ENCODE assay signal across 1 cellular context in the genomic region with DNA sequence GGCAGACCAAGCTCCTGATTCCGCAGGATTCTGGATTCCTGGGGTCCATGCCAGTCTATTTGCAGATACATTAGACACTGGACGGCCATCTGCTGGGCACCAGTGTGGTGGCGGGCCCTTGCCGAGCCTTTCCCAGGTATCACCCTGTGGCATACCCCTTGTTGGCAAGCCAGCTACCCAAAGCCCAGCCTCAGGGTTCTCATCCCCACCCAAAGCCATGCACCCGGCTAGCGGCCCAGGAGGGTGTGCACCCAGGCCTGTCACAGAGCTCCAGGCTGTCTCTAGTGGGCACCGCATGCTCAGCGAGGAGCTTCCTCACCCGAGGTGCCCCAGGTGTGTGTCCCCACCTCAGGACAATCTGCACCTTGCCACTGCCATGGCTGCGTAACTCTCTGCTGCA.
A peak's percentile ranks its signal among the peaks of the same experiment; 100 is the strongest.
TF ChIP-seq lines count a peak whose summit lies in the region.

No MANE protein-coding gene starts in this region.

TF ChIP-seq in K562, 482 proteins besides CTCF, POLR2A, EP300 and RAD21:
- no peak for TF ChIP-seq MYNN (IDR thresholded peaks at IDR 0.05)
- TF ChIP-seq MYNN (CRISPR knock-in tag; IDR thresholded peaks at IDR 0.05): no peak
- TF ChIP-seq, protein P1, sequence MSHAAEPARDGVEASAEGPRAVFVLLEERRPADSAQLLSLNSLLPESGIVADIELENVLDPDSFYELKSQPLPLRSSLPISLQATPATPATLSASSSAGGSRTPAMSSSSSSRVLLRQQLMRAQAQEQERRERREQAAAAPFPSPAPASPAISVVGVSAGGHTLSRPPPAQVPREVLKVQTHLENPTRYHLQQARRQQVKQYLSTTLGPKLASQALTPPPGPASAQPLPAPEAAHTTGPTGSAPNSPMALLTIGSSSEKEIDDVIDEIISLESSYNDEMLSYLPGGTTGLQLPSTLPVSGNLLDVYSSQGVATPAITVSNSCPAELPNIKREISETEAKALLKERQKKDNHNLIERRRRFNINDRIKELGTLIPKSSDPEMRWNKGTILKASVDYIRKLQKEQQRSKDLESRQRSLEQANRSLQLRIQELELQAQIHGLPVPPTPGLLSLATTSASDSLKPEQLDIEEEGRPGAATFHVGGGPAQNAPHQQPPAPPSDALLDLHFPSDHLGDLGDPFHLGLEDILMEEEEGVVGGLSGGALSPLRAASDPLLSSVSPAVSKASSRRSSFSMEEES (CRISPR knock-in tag; IDR thresholded peaks at IDR 0.05): no peak
- no peak for TF ChIP-seq HIVEP1 (CRISPR knock-in tag; IDR thresholded peaks at IDR 0.05)
- 0 out of 2 replicates have a peak, but pooled peaks have one; percentile 24 for TF ChIP-seq RBFOX2 (IDR thresholded peaks at IDR 0.05; ENCODE audit: low read depth, low read length)
- TF ChIP-seq POLR2G (IDR thresholded peaks at IDR 0.05; ENCODE audit: low read depth, low read length): peak; percentile 40; the same call in 1 of the 2 replicates
